8 cellular contexts compared by ENCODE assay signal in genomic region chrX:150693782-150694574, GRCh38. TPM values are rescaled to one million over a fixed set of nuclear protein-coding genes. Genes with fewer than 3 reads are reported as not detected.
A peak's percentile ranks its signal among the peaks of the same experiment; 100 is the strongest.
DNase-seq lines count a peak whose midpoint lies in the region; ATAC-seq and TF ChIP-seq lines count a peak whose summit lies in the region.

No MANE protein-coding gene starts in this region.

- TF ChIP-seq CTCF in GM10248 (IDR thresholded peaks at IDR 0.05; ENCODE audit: control extremely low read depth, extremely low read depth, low read depth, missing control alignments) (no peak), ascending aorta (IDR thresholded peaks at IDR 0.05) (no peak), hepatocyte (IDR thresholded peaks at IDR 0.05; ENCODE audit: poor library complexity) (no peak), gastrocnemius medialis (IDR thresholded peaks at IDR 0.05 in 4 of 5, conservative IDR thresholded peaks at IDR 0.05 in 1 of 5) (no peak)

- intact Hi-C loops in ascending aorta (cut with DNase I) (loop anchor here (10.0 kb wide), 3 partner anchors 179 to 701 kb away; partner anchors contain the start of genes MAMLD1 and VMA21), gastrocnemius medialis (cut with DNase I; ENCODE audit: low total_unique reads) (loop anchor here (5.0 to 10.0 kb wide), 2 partner anchors 203 to 329 kb away; partner anchors contain the start of genes CD99L2 and MAMLD1)

- WGBS in hepatocyte (ENCODE audit: low lambda C conversion rate, missing lambda C conversion rate): 56% methylated on average over 23 of the region's 33 CpGs

- peaks cover 47% of the 10 kb centered on the region for H3K79me2 ChIP-seq in Karpas-422 (ENCODE audit: low read length)
- peaks cover 22% of the 10 kb centered on the region for H3K79me2 ChIP-seq in hepatocyte

- H3K9me2 ChIP-seq in Karpas-422 (replicated peaks; ENCODE audit: insufficient read depth, low read length) (no peaks in the 10 kb centered on the region), hepatocyte (replicated peaks; ENCODE audit: insufficient read depth) (no peaks in the 10 kb centered on the region)

- peak overlapping the region; percentile 79 for H3K9ac ChIP-seq in Karpas-422 (ENCODE audit: low read length)

- H4K20me1 ChIP-seq in Karpas-422 (ENCODE audit: insufficient read depth, low read depth, low read length): peaks cover 6% of the 10 kb centered on the region; the same call in 1 of the 2 replicates
- no peaks in the 10 kb centered on the region for H4K20me1 ChIP-seq in hepatocyte (ENCODE audit: insufficient read depth, poor library complexity, severe bottlenecking)

- DNase-seq in GM10248 (ENCODE audit: extremely low spot score): peak; percentile 87
- peak; percentile 30 for DNase-seq in H4 (ENCODE audit: low spot score)
- peak; percentile 92 for DNase-seq in Karpas-422
- peak; percentile 37 for DNase-seq in T follicular helper cell (ENCODE audit: low read depth)
- peak in 1 of 2 donors; percentile 77 for DNase-seq in ascending aorta (ENCODE audit: low spot score in 2 of 2)
- peak; percentile 65 for DNase-seq in hepatocyte (ENCODE audit: low spot score)
- peak; percentile 10 to 61 for DNase-seq in gastrocnemius medialis
- DNase-seq in DMS114 treated with DMSO at 0.1 percent for 48 hours (lab: John Stamatoyannopoulos, UW; ENCODE audit: unreplicated experiment): no peak

- POLR2A ChIA-PET in GM10248 (lab: Yijun Ruan, JAX): interaction anchor here (0.6 kb wide), 1 partner anchor 10 kb away, joined by 3 read pairs; no protein-coding TSS in a partner anchor

- H3K36me3 ChIP-seq in Karpas-422 (ENCODE audit: insufficient read depth, low read length): no peaks in the 10 kb centered on the region
- H3K36me3 ChIP-seq in ascending aorta: no peaks in the 10 kb centered on the region
- no peaks in the 10 kb centered on the region for H3K36me3 ChIP-seq in hepatocyte (replicated peaks; ENCODE audit: insufficient read depth, low read depth)
- no peaks in the 10 kb centered on the region for H3K36me3 ChIP-seq in gastrocnemius medialis

- H2AFZ ChIP-seq in Karpas-422 (ENCODE audit: low read length) (no peak overlapping the region), hepatocyte (peak overlapping the region; percentile 17)

- H3K27me3 ChIP-seq in Karpas-422 (ENCODE audit: low read length) (no peaks in the 10 kb centered on the region), ascending aorta (no peaks in the 10 kb centered on the region), hepatocyte (no peaks in the 10 kb centered on the region), gastrocnemius medialis (no peaks in the 10 kb centered on the region)

- H3K9me3 ChIP-seq in Karpas-422 (ENCODE audit: low read length): no peaks in the 10 kb centered on the region
- no peaks in the 10 kb centered on the region for H3K9me3 ChIP-seq in ascending aorta
- no peaks in the 10 kb centered on the region for H3K9me3 ChIP-seq in hepatocyte (ENCODE audit: low read depth)
- no peaks in the 10 kb centered on the region for H3K9me3 ChIP-seq in gastrocnemius medialis

- peak overlapping the region; percentile 69 for H3K4me3 ChIP-seq in Karpas-422 (ENCODE audit: low read length)
- H3K4me3 ChIP-seq in ascending aorta: peak overlapping the region; percentile 66 to 72
- peak overlapping the region; percentile 50 for H3K4me3 ChIP-seq in hepatocyte
- peak overlapping the region; percentile 60 to 68 (median 62) for H3K4me3 ChIP-seq in gastrocnemius medialis

- CTCF ChIA-PET in GM10248 (lab: Yijun Ruan, JAX): interaction anchor here (1.1 to 2.8 kb wide), 4 partner anchors 9 to 24 kb away, joined by 3 to 13 read pairs (median 4); no protein-coding TSS in a partner anchor

- peak; percentile 51 to 80 for ATAC-seq in gastrocnemius medialis

- no peak for TF ChIP-seq POLR2A in gastrocnemius medialis (IDR thresholded peaks at IDR 0.05)

- H3K4me1 ChIP-seq in Karpas-422 (ENCODE audit: low read length) (peaks cover 44% of the 10 kb centered on the region), ascending aorta (no peaks in the 10 kb centered on the region), hepatocyte (ENCODE audit: insufficient read depth) (no peaks in the 10 kb centered on the region), gastrocnemius medialis (peaks cover 5 to 7% of the 10 kb centered on the region in 2 donors)

- in situ Hi-C loops in gastrocnemius medialis (cut with MboI; ENCODE audit: low sequenced_read_pairs in 4 of 4): no loop called here

- H3K27ac ChIP-seq in Karpas-422 (ENCODE audit: low read length) (peak overlapping the region; percentile 94), ascending aorta (peak overlapping the region; percentile 91 to 93), hepatocyte (peak overlapping the region; percentile 72), gastrocnemius medialis (peak overlapping the region; percentile 82 to 87 (median 84))

- H3K4me2 ChIP-seq in Karpas-422 (ENCODE audit: low read depth, low read length, poor library complexity, severe bottlenecking): peak overlapping the region; percentile 76
- peak overlapping the region; percentile 80 for H3K4me2 ChIP-seq in hepatocyte

RNA-seq across cellular contexts. Expression of gene MTMR1, which starts 0.8 kb away (rescaled TPM):
- 11.3 and 13.8 TPM in 2 replicates for total RNA-seq in H4 (2014; rRNA removed; shearing (Covaris generic))
- 23.0 and 33.2 TPM in 2 replicates for total RNA-seq in Karpas-422 (2014; rRNA removed; shearing (Covaris generic); ENCODE audit: low replicate concordance)
- total RNA-seq in ascending aorta: 152 TPM
- total RNA-seq in hepatocyte: 16.4 and 18.0 TPM in 2 replicates
- polyA plus RNA-seq in hepatocyte: 11.9 and 19.0 TPM in 2 replicates
- 10 to 100 TPM; 28.2 to 80.9 (median 38.0) TPM for total RNA-seq in gastrocnemius medialis
